Comparison of ENCODE assay signal across 31 cellular contexts in the genomic region with DNA sequence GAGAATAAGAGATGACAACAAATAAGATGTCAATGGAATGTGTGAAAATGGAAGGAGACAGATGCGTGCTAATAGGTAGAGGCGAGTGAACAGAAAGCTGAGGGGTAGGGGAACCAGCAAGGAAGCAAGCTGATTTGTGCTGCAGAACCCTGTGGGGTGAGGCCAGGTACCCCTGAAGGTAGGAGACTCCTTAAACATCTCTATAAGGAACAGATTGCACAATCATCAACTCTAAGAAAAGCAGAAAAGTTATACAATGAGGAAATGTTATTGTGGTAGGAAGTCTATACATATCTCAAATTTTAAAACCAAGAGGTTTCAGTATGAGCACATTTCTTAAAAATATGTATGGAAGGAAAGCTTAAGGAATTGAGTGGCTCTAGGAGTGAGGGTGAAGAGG.
"Had no signal": no experiment of that assay in that cellular context is flagged by ENCODE, and none has a peak within 500 bp of the region (broad histone marks: within the 10 kb centered on the region; RNA-seq: fewer than 3 reads in every experiment).

No MANE protein-coding gene starts in this region.

- H3K27ac ChIP-seq: ascending aorta, cardiac muscle cell, colonic mucosa, Peyer's patch had no signal

- H3K36me3 Mint-ChIP-seq: activated naive CD4-positive, alpha-beta T cell treated with anti-CD3 and anti-CD28 coated beads, Interleukin-2, amount 50 U/mL, for 24 hours; activated naive CD8-positive, alpha-beta T cell treated with anti-CD3 and anti-CD28 coated beads, Interleukin-2, amount 10 ng/mL, durations not matched to agents 7 days and 5 days had no signal

- ATAC-seq: activated CD8-positive, alpha-beta T cell treated with anti-CD3 and anti-CD28 coated beads for 36 hours; activated T-cell treated with anti-CD3 and anti-CD28 coated beads, Interleukin-2, amount 50 U/mL, for 72 hours; PC-3 had no signal

- H3K9me3 Mint-ChIP-seq: activated CD4-positive, alpha-beta T cell treated with anti-CD3 and anti-CD28 coated beads, Interleukin-2, amount 10 ng/mL, durations not matched to agents 24 days and 14 days; activated CD8-positive, alpha-beta T cell treated with anti-CD3 and anti-CD28 coated beads for 36 hours; activated T-helper 2 cell treated with anti-CD3 and anti-CD28 coated beads, Interferon-gamma antibody, Interleukin-2, Interleukin-4, amounts not matched to agents 10 μg/mL and 5 μg/mL and 100 μg/mL, durations not matched to agents 14 hours and 24 hours and 36 hours; central memory CD8-positive, alpha-beta T cell had no signal

- H3K4me1 ChIP-seq: ascending aorta, colonic mucosa, Peyer's patch had no signal

- DNase-seq: activated CD4-positive, alpha-beta T cell treated with anti-CD3 and anti-CD28 coated beads, Interleukin-2, amount 10 ng/mL, durations not matched to agents 24 days and 14 days; activated CD4-positive, alpha-beta T cell treated with anti-CD3 and anti-CD28 coated beads, Interleukin-2, amount 50 U/mL, for 4 hours; activated CD8-positive, alpha-beta T cell treated with anti-CD3 and anti-CD28 coated beads for 36 hours; activated gamma-delta T cell; activated naive CD4-positive, alpha-beta T cell treated with Interleukin-2 at 50 U/mL for 16 hours; activated naive CD8-positive, alpha-beta T cell treated with anti-CD3 and anti-CD28 coated beads, Interleukin-2, amount 10 ng/mL, durations not matched to agents 7 days and 5 days; activated T-cell treated with anti-CD3 and anti-CD28 coated beads, Interleukin-2, amount 50 U/mL, for 1 hour; activated T-cell treated with anti-CD3 and anti-CD28 coated beads, Interleukin-2, amount 50 U/mL, for 72 hours; amygdala; colonic mucosa; MM.1S; NCI-H1092; NCI-H1436 treated with DMSO at 0.1 percent for 48 hours; NCI-H1694 treated with DMSO at 0.1 percent for 48 hours; NCI-H2029; NCI-H345; NCI-H524 treated with DMSO at 0.1 percent for 48 hours; PC-3; Peyer's patch; RPMI8226; SHP77 treated with DMSO at 0.1 percent for 48 hours; SW 1271; T-helper 1 cell; T-helper 2 cell; T-helper 9 cell had no signal

- H3K36me3 ChIP-seq: cardiac muscle cell, colonic mucosa had no signal

- FAIRE-seq: TTC549 had no signal

- H3K9me3 ChIP-seq: ascending aorta, colonic mucosa, Peyer's patch had no signal

- H3K27me3 ChIP-seq: ascending aorta, cardiac muscle cell, colonic mucosa, Peyer's patch had no signal

- H3K27ac Mint-ChIP-seq: activated CD4-positive, alpha-beta T cell treated with anti-CD3 and anti-CD28 coated beads, Interleukin-2, amount 10 ng/mL, durations not matched to agents 24 days and 14 days; activated CD8-positive, alpha-beta T cell treated with anti-CD3 and anti-CD28 coated beads for 36 hours; activated naive CD4-positive, alpha-beta T cell treated with anti-CD3 and anti-CD28 coated beads, Interleukin-2, amount 50 U/mL, for 24 hours; activated naive CD8-positive, alpha-beta T cell treated with anti-CD3 and anti-CD28 coated beads, Interleukin-2, amount 10 ng/mL, durations not matched to agents 7 days and 5 days; activated T-cell treated with anti-CD3 and anti-CD28 coated beads, Interleukin-2, amount 50 U/mL, for 72 hours; activated T-helper 2 cell treated with anti-CD3 and anti-CD28 coated beads, Interferon-gamma antibody, Interleukin-2, Interleukin-4, amounts not matched to agents 10 μg/mL and 5 μg/mL and 100 μg/mL, durations not matched to agents 14 hours and 24 hours and 36 hours had no signal

- H3K4me3 ChIP-seq: ascending aorta, cardiac muscle cell, colonic mucosa, Peyer's patch had no signal

- H3K4me1 Mint-ChIP-seq: activated CD4-positive, alpha-beta T cell treated with anti-CD3 and anti-CD28 coated beads, Interleukin-2, amount 10 ng/mL, durations not matched to agents 24 days and 14 days; activated naive CD4-positive, alpha-beta T cell treated with anti-CD3 and anti-CD28 coated beads, Interleukin-2, amount 50 U/mL, for 24 hours; activated naive CD8-positive, alpha-beta T cell treated with anti-CD3 and anti-CD28 coated beads, Interleukin-2, amount 10 ng/mL, durations not matched to agents 7 days and 5 days; central memory CD8-positive, alpha-beta T cell had no signal

- H3K4me3 Mint-ChIP-seq: activated CD4-positive, alpha-beta T cell treated with anti-CD3 and anti-CD28 coated beads, Interleukin-2, amount 10 ng/mL, durations not matched to agents 24 days and 14 days; activated CD8-positive, alpha-beta T cell treated with anti-CD3 and anti-CD28 coated beads for 36 hours; activated naive CD4-positive, alpha-beta T cell treated with anti-CD3 and anti-CD28 coated beads, Interleukin-2, amount 50 U/mL, for 24 hours; activated naive CD8-positive, alpha-beta T cell treated with anti-CD3 and anti-CD28 coated beads, Interleukin-2, amount 10 ng/mL, durations not matched to agents 7 days and 5 days; activated T-cell treated with anti-CD3 and anti-CD28 coated beads, Interleukin-2, amount 50 U/mL, for 72 hours; central memory CD8-positive, alpha-beta T cell had no signal
